ENCODE assay signal across 8 cellular contexts in the genomic region with DNA sequence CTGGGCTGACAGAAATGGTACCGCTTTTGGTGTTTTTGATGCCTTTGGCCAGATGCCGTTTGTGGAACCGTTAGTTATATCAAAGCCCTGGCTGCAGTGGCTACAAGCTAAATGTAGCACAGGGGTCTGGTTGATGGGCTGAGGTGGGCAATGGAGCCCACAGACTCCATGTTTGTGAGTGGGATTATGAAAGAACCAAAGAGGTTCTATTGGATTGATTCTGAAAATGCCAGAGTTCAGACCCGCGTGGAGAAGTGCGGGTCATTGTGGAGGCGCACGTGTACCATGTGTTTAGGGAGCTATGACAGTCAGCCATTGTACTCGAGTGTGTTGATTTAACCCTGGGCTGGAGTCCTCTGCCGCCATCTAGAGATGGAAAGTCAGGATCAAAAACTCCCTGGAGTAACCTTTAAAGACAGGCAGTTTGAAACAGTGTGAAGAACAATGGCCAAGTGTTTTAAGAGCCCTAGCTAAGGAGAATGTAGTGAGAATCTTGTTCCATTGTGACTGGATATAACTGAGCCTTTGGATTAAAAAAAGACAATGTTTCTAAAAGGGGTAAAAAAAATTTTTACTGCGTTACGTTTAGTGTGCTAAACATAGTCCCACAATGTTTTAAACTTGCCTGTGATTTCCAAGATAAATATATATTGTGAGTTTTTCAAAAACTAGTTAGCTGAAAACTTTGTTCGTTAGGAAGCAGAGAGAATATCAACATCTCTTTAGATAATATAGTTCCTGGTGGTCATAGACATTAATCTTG. TPM values are rescaled to one million over a fixed set of nuclear protein-coding genes. Genes with fewer than 3 reads are reported as not detected.
DNase-seq lines count a peak whose midpoint lies in the region; ATAC-seq and TF ChIP-seq lines count a peak whose summit lies in the region.

No MANE protein-coding gene starts in this region.

- no TSS peak for BruUV-seq in HCT116 (replicated peaks; lab: Mats Ljungman, UMichigan)

- TF ChIP-seq CTCF in HCT116 (IDR thresholded peaks at IDR 0.05 in 2 of 3, conservative IDR thresholded peaks at IDR 0.05 in 1 of 3; ENCODE audit: borderline replicate concordance in 1 of 3, insufficient read depth in 1 of 3, low read depth in 2 of 3, low read length in 2 of 3) (peak; percentile 60 to 71 (median 67); a peak in 5 of 6 replicates), astrocyte of the spinal cord (IDR thresholded peaks at IDR 0.05; ENCODE audit: low read depth, low read length) (peak; percentile 66), smooth muscle cell (IDR thresholded peaks at IDR 0.05; ENCODE audit: borderline replicate concordance, insufficient read depth, poor library complexity, severe bottlenecking) (peak; percentile 46)

- no peaks in the 10 kb centered on the region for H3K9me2 ChIP-seq in HCT116 (ENCODE audit: insufficient read depth)

- no peaks in the 10 kb centered on the region for H4K20me1 ChIP-seq in HCT116 (ENCODE audit: insufficient read depth)
- no peaks in the 10 kb centered on the region for H4K20me1 ChIP-seq in smooth muscle cell (ENCODE audit: low read depth)

- no peaks in the 10 kb centered on the region for H3K9me3 ChIP-seq in HCT116 (ENCODE audit: control insufficient read depth in 1 of 2, insufficient read depth in 1 of 2, low read depth in 1 of 2, low read length in 2 of 2)
- no peaks in the 10 kb centered on the region for H3K9me3 ChIP-seq in smooth muscle cell (replicated peaks; ENCODE audit: low read depth)

- H3K4me3 ChIP-seq in HCT116 (replicated peaks in 1 of 2; ENCODE audit: low read depth in 1 of 2, low read length in 2 of 2) (no peak overlapping the region), astrocyte of the spinal cord (ENCODE audit: low read depth, low read length) (no peak overlapping the region), smooth muscle cell (no peak overlapping the region)

- DNase-seq in COLO668 (lab: John Stamatoyannopoulos, UW; ENCODE audit: unreplicated experiment) = peak; percentile 50
- DNase-seq in HCT116 (ENCODE audit: low read depth, low spot score) = peak; percentile 62
- peak; percentile 76 for DNase-seq in NCI-H69 (lab: John Stamatoyannopoulos, UW)
- peak; percentile 53 for DNase-seq in astrocyte of the spinal cord (ENCODE audit: low read depth, low spot score)
- peak; percentile 68 for DNase-seq in iPS DF 19.7 (ENCODE audit: low read depth, low spot score)
- no peak for DNase-seq in smooth muscle cell (lab: John Stamatoyannopoulos, UW; ENCODE audit: unreplicated experiment)

- WGBS in smooth muscle cell (ENCODE audit: low lambda C conversion rate) = 31% methylated on average over 13 of the region's 13 CpGs

- CTCF ChIA-PET in HCT116 (lab: Charles Lee) = interaction anchor here (0.6 to 2.5 kb wide), 15 partner anchors 10 to 363 kb away, joined by 3 to 37 read pairs (median 5); a partner anchor contains a TSS

- H3K36me3 ChIP-seq in HCT116 (ENCODE audit: control insufficient read depth in 1 of 2, insufficient read depth in 2 of 2, low read length in 2 of 2) (no peaks in the 10 kb centered on the region), smooth muscle cell (ENCODE audit: low read depth) (no peaks in the 10 kb centered on the region)

- POLR2A ChIA-PET in HCT116 (lab: Charles Lee) = interaction anchor here (1.1 kb wide), 1 partner anchor 12 kb away, joined by 3 read pairs; a partner anchor contains a TSS

- H3K27ac ChIP-seq in HCT116 (ENCODE audit: low read depth, low read length) (no peak overlapping the region), smooth muscle cell (ENCODE audit: low read depth) (no peak overlapping the region)

- in situ Hi-C loops in astrocyte of the spinal cord (cut with HindIII; ENCODE audit: low sequenced_read_pairs) = no loop called here

- H3K4me1 ChIP-seq in HCT116 (ENCODE audit: control insufficient read depth in 1 of 2, insufficient read depth in 2 of 2, low read length in 2 of 2) (peaks cover 3 to 11% of the 10 kb centered on the region in 2 experiments; a peak in 3 of 4 replicates), smooth muscle cell (ENCODE audit: low read depth) (no peaks in the 10 kb centered on the region)

- intact Hi-C loops in HCT116 (cut with micrococcal nuclease) = loop anchor here (1.0 kb wide), 1 partner anchor 92 kb away; no protein-coding TSS in a partner anchor

- RAD21 ChIA-PET in HCT116 (lab: Charles Lee; ENCODE audit: low non-redundant PET in 1 of 2, low total read pairs in 2 of 2, uncharacterized antibody in 2 of 2, unreplicated experiment in 2 of 2) = interaction anchor here in 1 of 2 experiments (1.7 kb wide), 2 partner anchors 91 to 171 kb away, joined by 3 to 6 read pairs; no protein-coding TSS in a partner anchor

- no peaks in the 10 kb centered on the region for H3F3A ChIP-seq in smooth muscle cell (ENCODE audit: low read depth)

- H3K27me3 ChIP-seq in HCT116 (ENCODE audit: insufficient read depth, low read length) (no peaks in the 10 kb centered on the region), smooth muscle cell (ENCODE audit: low read depth) (no peaks in the 10 kb centered on the region)

- H3K4me2 ChIP-seq in HCT116 (ENCODE audit: low read length) (peak overlapping the region; percentile 45), smooth muscle cell (peak overlapping the region; percentile 64)

- H3K9ac ChIP-seq in HCT116 (ENCODE audit: low read length) (no peak overlapping the region), smooth muscle cell (ENCODE audit: low read depth) (no peak overlapping the region)

- TF ChIP-seq POLR2A in HCT116 (IDR thresholded peaks at IDR 0.05; ENCODE audit: borderline replicate concordance, extremely low read depth, insufficient read depth, insufficient read length) = no peak

- ATAC-seq in HCT116 (peak; percentile 99), HG03045 (IDR thresholded peaks at IDR 0.05; ENCODE audit: unreplicated experiment) (no peak), HG02884 (IDR thresholded peaks at IDR 0.05; ENCODE audit: unreplicated experiment) (no peak)

- H3K79me2 ChIP-seq in HCT116 (ENCODE audit: insufficient read depth, low read length) = no peaks in the 10 kb centered on the region
- H3K79me2 ChIP-seq in smooth muscle cell (ENCODE audit: low read depth) = no peaks in the 10 kb centered on the region

- peak; percentile 80 for TF ChIP-seq RAD21 in HCT116 (IDR thresholded peaks at IDR 0.05; ENCODE audit: low read depth)

- peak overlapping the region; percentile 83 for H2AFZ ChIP-seq in HCT116 (ENCODE audit: low read depth, low read length, poor library complexity, severe bottlenecking)
- H2AFZ ChIP-seq in smooth muscle cell (ENCODE audit: low read depth) = peak overlapping the region; percentile 41

TF ChIP-seq in HCT116, 20 proteins besides CTCF, POLR2A, EP300 and RAD21:
- TF ChIP-seq, protein P1, sequence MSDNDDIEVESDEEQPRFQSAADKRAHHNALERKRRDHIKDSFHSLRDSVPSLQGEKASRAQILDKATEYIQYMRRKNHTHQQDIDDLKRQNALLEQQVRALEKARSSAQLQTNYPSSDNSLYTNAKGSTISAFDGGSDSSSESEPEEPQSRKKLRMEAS (IDR thresholded peaks at IDR 0.05) = peak; percentile 88
- TF ChIP-seq TCF7L2 (IDR thresholded peaks at IDR 0.05; ENCODE audit: borderline replicate concordance, extremely low read depth, insufficient read depth, insufficient read length) = no peak
- TF ChIP-seq, protein P2, sequence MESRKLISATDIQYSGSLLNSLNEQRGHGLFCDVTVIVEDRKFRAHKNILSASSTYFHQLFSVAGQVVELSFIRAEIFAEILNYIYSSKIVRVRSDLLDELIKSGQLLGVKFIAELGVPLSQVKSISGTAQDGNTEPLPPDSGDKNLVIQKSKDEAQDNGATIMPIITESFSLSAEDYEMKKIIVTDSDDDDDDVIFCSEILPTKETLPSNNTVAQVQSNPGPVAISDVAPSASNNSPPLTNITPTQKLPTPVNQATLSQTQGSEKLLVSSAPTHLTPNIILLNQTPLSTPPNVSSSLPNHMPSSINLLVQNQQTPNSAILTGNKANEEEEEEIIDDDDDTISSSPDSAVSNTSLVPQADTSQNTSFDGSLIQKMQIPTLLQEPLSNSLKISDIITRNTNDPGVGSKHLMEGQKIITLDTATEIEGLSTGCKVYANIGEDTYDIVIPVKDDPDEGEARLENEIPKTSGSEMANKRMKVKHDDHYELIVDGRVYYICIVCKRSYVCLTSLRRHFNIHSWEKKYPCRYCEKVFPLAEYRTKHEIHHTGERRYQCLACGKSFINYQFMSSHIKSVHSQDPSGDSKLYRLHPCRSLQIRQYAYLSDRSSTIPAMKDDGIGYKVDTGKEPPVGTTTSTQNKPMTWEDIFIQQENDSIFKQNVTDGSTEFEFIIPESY (IDR thresholded peaks at IDR 0.05; ENCODE audit: extremely low read depth, insufficient replicate concordance, low read length) = no peak
- TF ChIP-seq YY1 (IDR thresholded peaks at IDR 0.05; ENCODE audit: extremely low read depth, insufficient replicate concordance, low read depth, low read length) = peak; percentile 81
- TF ChIP-seq CBX3 (IDR thresholded peaks at IDR 0.05; ENCODE audit: low read depth) = peak; percentile 74
- no peak for TF ChIP-seq ZFX (IDR thresholded peaks at IDR 0.05)

RNA-seq across cellular contexts. Expression of a gene that starts 12.7 kb away (rescaled TPM):
- total RNA-seq in HCT116 (2021; ENCODE audit: unreplicated experiment) = not detected
- not detected in 2 replicates for polyA plus RNA-seq in HCT116 (2012)
- total RNA-seq in smooth muscle cell = not detected in 2 replicates
- polyA plus RNA-seq in smooth muscle cell = 0.93 and 1.1 TPM in 2 replicates

RNA-seq across cellular contexts. Expression of a gene that starts 51.3 kb away (rescaled TPM):
- total RNA-seq in HCT116 (2021; ENCODE audit: unreplicated experiment) (not detected), smooth muscle cell (not detected in 2 replicates)
- not detected in 2 replicates for polyA plus RNA-seq in HCT116 (2012)
- polyA plus RNA-seq in smooth muscle cell = not detected in 2 replicates
